ENCODE assay signal across 1 cellular context in the genomic region with DNA sequence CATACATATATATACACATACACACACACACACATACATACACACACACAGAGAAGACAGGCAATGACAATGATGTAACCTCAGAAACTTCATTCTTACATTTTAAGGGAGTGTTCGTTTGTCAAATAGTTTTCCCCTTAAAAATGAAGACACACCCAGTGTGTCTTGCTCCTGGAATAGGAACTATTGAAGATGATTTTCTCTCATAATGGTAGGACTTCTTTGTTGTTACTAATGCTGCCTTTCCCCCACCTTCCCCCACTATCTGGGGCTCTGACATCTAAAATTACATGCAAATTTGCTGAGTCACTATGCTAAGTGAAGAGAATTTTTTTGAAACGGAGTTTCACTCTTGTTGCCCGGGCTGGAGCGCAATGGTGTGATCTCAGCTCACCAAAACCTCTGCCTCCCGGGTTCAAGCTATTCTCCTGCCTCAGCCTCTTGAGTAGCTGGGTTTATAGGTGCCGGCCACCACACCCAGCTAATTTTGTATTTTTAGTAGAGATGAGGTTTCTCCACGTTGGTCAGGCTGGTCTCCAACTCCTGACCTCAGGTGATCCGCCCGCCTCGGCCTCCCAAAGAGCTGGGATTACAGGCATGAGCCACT.
TF ChIP-seq lines count a peak whose summit lies in the region.
"Not testable (repeated sequence)": the region's sequence is repeated elsewhere in the genome, so short reads cannot be mapped to it uniquely, and the experiment has no call there.

No MANE protein-coding gene starts in this region.

TF ChIP-seq in K562, 482 proteins besides CTCF, POLR2A, EP300 and RAD21 (continues in another document):
- TF ChIP-seq MTA3 (IDR thresholded peaks at IDR 0.05; ENCODE audit: borderline replicate concordance), result peak; percentile 61; the same call in 1 of the 2 replicates
- TF ChIP-seq NBN (IDR thresholded peaks at IDR 0.05; ENCODE audit: low read depth), result 0 out of 2 replicates have a peak, but pooled peaks have one; percentile 25
- not testable (repeated sequence) for TF ChIP-seq NR4A1 (CRISPR knock-in tag; IDR thresholded peaks at IDR 0.05); JUND (tag; IDR thresholded peaks at IDR 0.05; ENCODE audit: borderline replicate concordance, low read depth, low read length); NR2C2 (CRISPR knock-in tag; IDR thresholded peaks at IDR 0.05)
- peak; percentile 57; the same call in 1 of the 2 replicates for TF ChIP-seq NR4A1 (tag; IDR thresholded peaks at IDR 0.05)
- TF ChIP-seq, protein P1, sequence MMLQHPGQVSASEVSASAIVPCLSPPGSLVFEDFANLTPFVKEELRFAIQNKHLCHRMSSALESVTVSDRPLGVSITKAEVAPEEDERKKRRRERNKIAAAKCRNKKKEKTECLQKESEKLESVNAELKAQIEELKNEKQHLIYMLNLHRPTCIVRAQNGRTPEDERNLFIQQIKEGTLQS (IDR thresholded peaks at IDR 0.05), result peak; percentile 76
- TF ChIP-seq, protein P1 (CRISPR knock-in tag; conservative IDR thresholded peaks at IDR 0.05), result not testable (repeated sequence)
- peak; percentile 39; the same call in 1 of the 2 replicates for TF ChIP-seq SOX6 (IDR thresholded peaks at IDR 0.05)
- TF ChIP-seq CEBPG (CRISPR knock-in tag; IDR thresholded peaks at IDR 0.05), result peak; percentile 39; the same call in 1 of the 2 replicates
- peak in 1 of 2 experiments; percentile 21; a peak in 2 of 4 replicates for TF ChIP-seq CEBPG (tag; conservative IDR thresholded peaks at IDR 0.05 in 1 of 2, IDR thresholded peaks at IDR 0.05 in 1 of 2)
- peak; percentile 97 for TF ChIP-seq MAFK (IDR thresholded peaks at IDR 0.05; ENCODE audit: low read length)
- peak; percentile 89 for TF ChIP-seq ZNF384 (IDR thresholded peaks at IDR 0.05; ENCODE audit: low read depth, low read length)
- peak; percentile 91 for TF ChIP-seq DPF2 (IDR thresholded peaks at IDR 0.05)
- TF ChIP-seq CXXC5 (CRISPR knock-in tag; IDR thresholded peaks at IDR 0.05), result 0 out of 2 replicates have a peak, but pooled peaks have one; percentile 23
- peak; percentile 51 for TF ChIP-seq POLR2B (IDR thresholded peaks at IDR 0.05; ENCODE audit: low read depth, partially characterized antibody)
- peak; percentile 99 for TF ChIP-seq MAFF (IDR thresholded peaks at IDR 0.05; ENCODE audit: low read length)
- TF ChIP-seq HDAC2 (IDR thresholded peaks at IDR 0.05), result 0 out of 2 replicates have a peak, but pooled peaks have one; percentile 49
- peak; percentile 48; the same call in 1 of the 2 replicates for TF ChIP-seq ZSCAN29 (IDR thresholded peaks at IDR 0.05)
- TF ChIP-seq SMARCC2 (IDR thresholded peaks at IDR 0.05; ENCODE audit: low read depth), result peak; percentile 68; the same call in 1 of the 2 replicates
- peak; percentile 16 to 49; a peak in 1 of 4 replicates for TF ChIP-seq MAZ (CRISPR knock-in tag; conservative IDR thresholded peaks at IDR 0.05 in 1 of 2, IDR thresholded peaks at IDR 0.05 in 1 of 2)
- TF ChIP-seq, protein P2, sequence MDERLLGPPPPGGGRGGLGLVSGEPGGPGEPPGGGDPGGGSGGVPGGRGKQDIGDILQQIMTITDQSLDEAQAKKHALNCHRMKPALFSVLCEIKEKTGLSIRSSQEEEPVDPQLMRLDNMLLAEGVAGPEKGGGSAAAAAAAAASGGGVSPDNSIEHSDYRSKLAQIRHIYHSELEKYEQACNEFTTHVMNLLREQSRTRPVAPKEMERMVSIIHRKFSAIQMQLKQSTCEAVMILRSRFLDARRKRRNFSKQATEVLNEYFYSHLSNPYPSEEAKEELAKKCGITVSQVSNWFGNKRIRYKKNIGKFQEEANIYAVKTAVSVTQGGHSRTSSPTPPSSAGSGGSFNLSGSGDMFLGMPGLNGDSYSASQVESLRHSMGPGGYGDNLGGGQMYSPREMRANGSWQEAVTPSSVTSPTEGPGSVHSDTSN (CRISPR knock-in tag; IDR thresholded peaks at IDR 0.05; ENCODE audit: low read depth), result not testable (repeated sequence)
- TF ChIP-seq, protein P2 (tag; conservative IDR thresholded peaks at IDR 0.05; ENCODE audit: low read depth), result peak; percentile 61
- TF ChIP-seq PHF20 (IDR thresholded peaks at IDR 0.05; ENCODE audit: partially characterized antibody), result peak; percentile 43
- TF ChIP-seq NRF1 (conservative IDR thresholded peaks at IDR 0.05 in 1 of 2, IDR thresholded peaks at IDR 0.05 in 1 of 2), result 0 out of 4 replicates have a peak, but pooled peaks of 1 of the 2 experiments have one; percentile 30
- TF ChIP-seq BRD9 (IDR thresholded peaks at IDR 0.05; ENCODE audit: low read depth, partially characterized antibody), result peak; percentile 39
- TF ChIP-seq MAFG (tag; conservative IDR thresholded peaks at IDR 0.05), result peak; percentile 100
- TF ChIP-seq, protein P3, sequence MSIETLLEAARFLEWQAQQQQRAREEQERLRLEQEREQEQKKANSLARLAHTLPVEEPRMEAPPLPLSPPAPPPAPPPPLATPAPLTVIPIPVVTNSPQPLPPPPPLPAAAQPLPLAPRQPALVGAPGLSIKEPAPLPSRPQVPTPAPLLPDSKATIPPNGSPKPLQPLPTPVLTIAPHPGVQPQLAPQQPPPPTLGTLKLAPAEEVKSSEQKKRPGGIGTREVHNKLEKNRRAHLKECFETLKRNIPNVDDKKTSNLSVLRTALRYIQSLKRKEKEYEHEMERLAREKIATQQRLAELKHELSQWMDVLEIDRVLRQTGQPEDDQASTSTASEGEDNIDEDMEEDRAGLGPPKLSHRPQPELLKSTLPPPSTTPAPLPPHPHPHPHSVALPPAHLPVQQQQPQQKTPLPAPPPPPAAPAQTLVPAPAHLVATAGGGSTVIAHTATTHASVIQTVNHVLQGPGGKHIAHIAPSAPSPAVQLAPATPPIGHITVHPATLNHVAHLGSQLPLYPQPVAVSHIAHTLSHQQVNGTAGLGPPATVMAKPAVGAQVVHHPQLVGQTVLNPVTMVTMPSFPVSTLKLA (conservative IDR thresholded peaks at IDR 0.05), result peak; percentile 39 to 60; a peak in 1 of 4 replicates
- TF ChIP-seq SMARCE1 (IDR thresholded peaks at IDR 0.05), result peak; percentile 90
- TF ChIP-seq HDAC3 (IDR thresholded peaks at IDR 0.05; ENCODE audit: borderline replicate concordance, partially characterized antibody), result peak; percentile 19
- TF ChIP-seq PHF8 (IDR thresholded peaks at IDR 0.05; ENCODE audit: borderline replicate concordance, low read length), result peak; percentile 20; the same call in 1 of the 2 replicates
- TF ChIP-seq, protein P4, sequence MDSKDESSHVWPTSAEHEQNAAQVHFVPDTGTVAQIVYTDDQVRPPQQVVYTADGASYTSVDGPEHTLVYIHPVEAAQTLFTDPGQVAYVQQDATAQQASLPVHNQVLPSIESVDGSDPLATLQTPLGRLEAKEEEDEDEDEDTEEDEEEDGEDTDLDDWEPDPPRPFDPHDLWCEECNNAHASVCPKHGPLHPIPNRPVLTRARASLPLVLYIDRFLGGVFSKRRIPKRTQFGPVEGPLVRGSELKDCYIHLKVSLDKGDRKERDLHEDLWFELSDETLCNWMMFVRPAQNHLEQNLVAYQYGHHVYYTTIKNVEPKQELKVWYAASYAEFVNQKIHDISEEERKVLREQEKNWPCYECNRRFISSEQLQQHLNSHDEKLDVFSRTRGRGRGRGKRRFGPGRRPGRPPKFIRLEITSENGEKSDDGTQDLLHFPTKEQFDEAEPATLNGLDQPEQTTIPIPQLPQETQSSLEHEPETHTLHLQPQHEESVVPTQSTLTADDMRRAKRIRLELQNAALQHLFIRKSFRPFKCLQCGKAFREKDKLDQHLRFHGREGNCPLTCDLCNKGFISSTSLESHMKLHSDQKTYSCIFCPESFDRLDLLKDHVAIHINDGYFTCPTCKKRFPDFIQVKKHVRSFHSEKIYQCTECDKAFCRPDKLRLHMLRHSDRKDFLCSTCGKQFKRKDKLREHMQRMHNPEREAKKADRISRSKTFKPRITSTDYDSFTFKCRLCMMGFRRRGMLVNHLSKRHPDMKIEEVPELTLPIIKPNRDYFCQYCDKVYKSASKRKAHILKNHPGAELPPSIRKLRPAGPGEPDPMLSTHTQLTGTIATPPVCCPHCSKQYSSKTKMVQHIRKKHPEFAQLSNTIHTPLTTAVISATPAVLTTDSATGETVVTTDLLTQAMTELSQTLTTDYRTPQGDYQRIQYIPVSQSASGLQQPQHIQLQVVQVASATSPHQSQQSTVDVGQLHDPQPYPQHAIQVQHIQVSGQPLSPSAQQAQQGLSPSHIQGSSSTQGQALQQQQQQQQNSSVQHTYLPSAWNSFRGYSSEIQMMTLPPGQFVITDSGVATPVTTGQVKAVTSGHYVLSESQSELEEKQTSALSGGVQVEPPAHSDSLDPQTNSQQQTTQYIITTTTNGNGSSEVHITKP (IDR thresholded peaks at IDR 0.05; ENCODE audit: partially characterized antibody), result peak; percentile 32
- peak; percentile 94 for TF ChIP-seq LEF1 (IDR thresholded peaks at IDR 0.05)
- 0 out of 2 replicates have a peak, but pooled peaks have one; percentile 5 for TF ChIP-seq ZEB2 (IDR thresholded peaks at IDR 0.05)
- TF ChIP-seq JUND (IDR thresholded peaks at IDR 0.05; ENCODE audit: borderline replicate concordance, low read depth, low read length), result peak; percentile 71; the same call in 1 of the 2 replicates
- TF ChIP-seq CEBPB (tag; IDR thresholded peaks at IDR 0.05), result peak; percentile 33; the same call in 1 of the 2 replicates
- peak; percentile 63 for TF ChIP-seq FOSL1 (tag; conservative IDR thresholded peaks at IDR 0.05)
- 0 out of 2 replicates have a peak, but pooled peaks have one; percentile 38 for TF ChIP-seq GABPB1 (CRISPR knock-in tag; IDR thresholded peaks at IDR 0.05)
- TF ChIP-seq, protein P5, sequence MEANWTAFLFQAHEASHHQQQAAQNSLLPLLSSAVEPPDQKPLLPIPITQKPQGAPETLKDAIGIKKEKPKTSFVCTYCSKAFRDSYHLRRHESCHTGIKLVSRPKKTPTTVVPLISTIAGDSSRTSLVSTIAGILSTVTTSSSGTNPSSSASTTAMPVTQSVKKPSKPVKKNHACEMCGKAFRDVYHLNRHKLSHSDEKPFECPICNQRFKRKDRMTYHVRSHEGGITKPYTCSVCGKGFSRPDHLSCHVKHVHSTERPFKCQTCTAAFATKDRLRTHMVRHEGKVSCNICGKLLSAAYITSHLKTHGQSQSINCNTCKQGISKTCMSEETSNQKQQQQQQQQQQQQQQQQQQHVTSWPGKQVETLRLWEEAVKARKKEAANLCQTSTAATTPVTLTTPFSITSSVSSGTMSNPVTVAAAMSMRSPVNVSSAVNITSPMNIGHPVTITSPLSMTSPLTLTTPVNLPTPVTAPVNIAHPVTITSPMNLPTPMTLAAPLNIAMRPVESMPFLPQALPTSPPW (CRISPR knock-in tag; IDR thresholded peaks at IDR 0.05), result peak; percentile 57; the same call in 1 of the 2 replicates
- peak; percentile 100 for TF ChIP-seq NFE2L1 (tag; IDR thresholded peaks at IDR 0.05; ENCODE audit: borderline replicate concordance, low read depth)
- peak; percentile 98 for TF ChIP-seq C11orf30 (IDR thresholded peaks at IDR 0.05; ENCODE audit: low read depth)
- TF ChIP-seq, protein P6, sequence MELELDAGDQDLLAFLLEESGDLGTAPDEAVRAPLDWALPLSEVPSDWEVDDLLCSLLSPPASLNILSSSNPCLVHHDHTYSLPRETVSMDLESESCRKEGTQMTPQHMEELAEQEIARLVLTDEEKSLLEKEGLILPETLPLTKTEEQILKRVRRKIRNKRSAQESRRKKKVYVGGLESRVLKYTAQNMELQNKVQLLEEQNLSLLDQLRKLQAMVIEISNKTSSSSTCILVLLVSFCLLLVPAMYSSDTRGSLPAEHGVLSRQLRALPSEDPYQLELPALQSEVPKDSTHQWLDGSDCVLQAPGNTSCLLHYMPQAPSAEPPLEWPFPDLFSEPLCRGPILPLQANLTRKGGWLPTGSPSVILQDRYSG (tag; conservative IDR thresholded peaks at IDR 0.05; ENCODE audit: low read depth), result peak; percentile 76; the same call in 1 of the 2 replicates
- peak; percentile 65 for TF ChIP-seq ATF7 (IDR thresholded peaks at IDR 0.05)
- TF ChIP-seq GATAD2B (IDR thresholded peaks at IDR 0.05; ENCODE audit: borderline replicate concordance), result peak; percentile 21; the same call in 1 of the 2 replicates
- peak; percentile 66 for TF ChIP-seq EP400 (IDR thresholded peaks at IDR 0.05)
- peak; percentile 25 for TF ChIP-seq TAF1 (IDR thresholded peaks at IDR 0.05; ENCODE audit: control insufficient read depth, extremely low read depth, insufficient read depth, low read length, severe bottlenecking)
- TF ChIP-seq POLR2H (tag; IDR thresholded peaks at IDR 0.05; ENCODE audit: low read depth), result peak; percentile 66
- TF ChIP-seq EGR1 (conservative IDR thresholded peaks at IDR 0.05), result 0 out of 2 replicates have a peak, but pooled peaks have one; percentile 12
- TF ChIP-seq RB1 (IDR thresholded peaks at IDR 0.05; ENCODE audit: low read depth), result peak; percentile 60; the same call in 1 of the 2 replicates
- TF ChIP-seq NR2C2 (tag; IDR thresholded peaks at IDR 0.05), result peak; percentile 29; the same call in 1 of the 2 replicates
- TF ChIP-seq, protein P7, sequence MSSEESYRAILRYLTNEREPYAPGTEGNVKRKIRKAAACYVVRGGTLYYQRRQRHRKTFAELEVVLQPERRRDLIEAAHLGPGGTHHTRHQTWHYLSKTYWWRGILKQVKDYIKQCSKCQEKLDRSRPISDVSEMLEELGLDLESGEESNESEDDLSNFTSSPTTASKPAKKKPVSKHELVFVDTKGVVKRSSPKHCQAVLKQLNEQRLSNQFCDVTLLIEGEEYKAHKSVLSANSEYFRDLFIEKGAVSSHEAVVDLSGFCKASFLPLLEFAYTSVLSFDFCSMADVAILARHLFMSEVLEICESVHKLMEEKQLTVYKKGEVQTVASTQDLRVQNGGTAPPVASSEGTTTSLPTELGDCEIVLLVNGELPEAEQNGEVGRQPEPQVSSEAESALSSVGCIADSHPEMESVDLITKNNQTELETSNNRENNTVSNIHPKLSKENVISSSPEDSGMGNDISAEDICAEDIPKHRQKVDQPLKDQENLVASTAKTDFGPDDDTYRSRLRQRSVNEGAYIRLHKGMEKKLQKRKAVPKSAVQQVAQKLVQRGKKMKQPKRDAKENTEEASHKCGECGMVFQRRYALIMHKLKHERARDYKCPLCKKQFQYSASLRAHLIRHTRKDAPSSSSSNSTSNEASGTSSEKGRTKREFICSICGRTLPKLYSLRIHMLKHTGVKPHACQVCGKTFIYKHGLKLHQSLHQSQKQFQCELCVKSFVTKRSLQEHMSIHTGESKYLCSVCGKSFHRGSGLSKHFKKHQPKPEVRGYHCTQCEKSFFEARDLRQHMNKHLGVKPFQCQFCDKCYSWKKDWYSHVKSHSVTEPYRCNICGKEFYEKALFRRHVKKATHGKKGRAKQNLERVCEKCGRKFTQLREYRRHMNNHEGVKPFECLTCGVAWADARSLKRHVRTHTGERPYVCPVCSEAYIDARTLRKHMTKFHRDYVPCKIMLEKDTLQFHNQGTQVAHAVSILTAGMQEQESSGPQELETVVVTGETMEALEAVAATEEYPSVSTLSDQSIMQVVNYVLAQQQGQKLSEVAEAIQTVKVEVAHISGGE (CRISPR knock-in tag; IDR thresholded peaks at IDR 0.05), result peak in 1 of 3 experiments; percentile 24; a peak in 1 of 6 replicates
- TF ChIP-seq ETV1 (tag; conservative IDR thresholded peaks at IDR 0.05; ENCODE audit: low read depth), result 0 out of 2 replicates have a peak, but pooled peaks have one; percentile 10
- peak; percentile 55 for TF ChIP-seq CBFA2T3 (IDR thresholded peaks at IDR 0.05)
